1 cellular context compared by ENCODE assay signal in genomic region chr6:24704468-24704867, GRCh38.
A peak's percentile ranks its signal among the peaks of the same experiment; 100 is the strongest.
TF ChIP-seq lines count a peak whose summit lies in the region.

No MANE protein-coding gene starts in this region.

TF ChIP-seq in K562, 482 proteins besides CTCF, POLR2A, EP300 and RAD21:
- TF ChIP-seq RBFOX2 (IDR thresholded peaks at IDR 0.05; ENCODE audit: low read depth, low read length) (0 out of 2 replicates have a peak, but pooled peaks have one; percentile 16), POLR2AphosphoS2 (IDR thresholded peaks at IDR 0.05; ENCODE audit: low read length) (0 out of 2 replicates have a peak, but pooled peaks have one; percentile 35), POLR2G (IDR thresholded peaks at IDR 0.05; ENCODE audit: low read depth, low read length) (peak; percentile 42; the same call in 1 of the 2 replicates), HNRNPH1 (optimal IDR thresholded peaks at IDR 0.05; ENCODE audit: low read depth, low read length) (peak; percentile 2), SMARCA5 (IDR thresholded peaks at IDR 0.05) (no peak)
